Comparison of ENCODE assay signal across 1 cellular context in genomic region chr17:7380855-7381683, GRCh38.
TF ChIP-seq lines count a peak whose summit lies in the region.

TSS of gene TNK1 (plus strand) at chr17:7381089. CDS start at chr17:7382927, 1,838 bp downstream.

TF ChIP-seq in HEK293, 187 proteins besides CTCF, POLR2A, EP300 and RAD21 (continued from another document):
- peak; percentile 86 for TF ChIP-seq GLIS1 (tag by site-specific recombination; IDR thresholded peaks at IDR 0.05)
